Comparison of ENCODE assay signal across 16 cellular contexts in the genomic region with DNA sequence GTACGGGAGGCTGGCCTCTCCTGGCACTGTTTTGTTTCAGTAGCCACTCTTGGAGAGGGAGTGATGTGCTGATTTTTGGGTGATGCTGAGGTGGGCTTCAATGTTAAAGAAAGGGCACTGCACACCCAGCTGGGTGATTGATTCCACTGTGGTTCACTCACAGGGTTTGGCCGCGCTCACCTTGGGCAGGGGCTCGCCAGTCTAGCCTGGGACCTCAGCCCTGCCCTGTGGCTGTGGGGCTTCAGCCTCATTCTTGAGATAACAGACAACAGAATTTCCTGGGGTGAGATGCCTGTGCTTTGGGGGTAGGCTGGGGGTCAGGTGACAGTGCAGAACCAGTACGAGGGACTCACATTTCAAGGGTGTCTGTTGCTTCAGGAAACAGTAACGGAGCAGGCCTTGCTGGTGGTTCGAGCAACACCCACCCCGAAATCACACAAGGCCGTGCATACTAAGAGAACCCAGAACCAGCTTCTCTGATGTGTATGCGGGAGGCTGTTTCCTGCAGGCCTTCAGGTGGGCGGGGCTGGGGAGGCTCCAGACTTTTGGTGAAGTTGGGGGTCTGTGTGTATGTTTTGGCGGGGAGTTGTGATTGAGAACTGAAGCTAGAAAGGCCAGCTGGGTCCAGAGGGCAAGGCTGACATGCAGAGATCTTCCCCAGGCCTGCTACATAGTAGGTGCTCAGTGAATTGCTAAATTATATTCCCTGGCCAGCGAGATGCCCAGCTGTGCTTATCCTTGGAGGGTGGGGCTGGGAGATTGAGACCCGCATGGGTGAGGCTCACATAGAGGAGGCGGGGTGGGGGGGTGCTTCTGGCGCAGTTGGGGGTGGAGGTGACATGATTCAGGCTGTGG. TPM values are rescaled to one million over a fixed set of nuclear protein-coding genes. Genes with fewer than 3 reads are reported as not detected.
DNase-seq lines count a peak whose midpoint lies in the region; ATAC-seq and TF ChIP-seq lines count a peak whose summit lies in the region.
"Had no signal": no experiment of that assay in that cellular context is flagged by ENCODE, and none has a peak within 500 bp of the region (broad histone marks: within the 10 kb centered on the region; RNA-seq: fewer than 3 reads in every experiment).

No MANE protein-coding gene starts in this region.

- CTCF ChIA-PET in MCF 10A (lab: Yijun Ruan, JAX) (interaction anchor here (0.5 to 2.7 kb wide), 10 partner anchors 8 to 407 kb away, joined by 3 to 18 read pairs (median 3); no protein-coding TSS in a partner anchor), T-cell (lab: Charles Lee) (no interaction called here)

- ATAC-seq in T-cell (replicated peaks in 1 of 4) (peak in 2 of 4 experiments; percentile 6 to 17), GM21367 (IDR thresholded peaks at IDR 0.05; ENCODE audit: unreplicated experiment) (no peak)
- ATAC-seq: right cardiac atrium had no signal

- H3K4me3 ChIP-seq in breast epithelium (no peak overlapping the region), tibial nerve (no peak overlapping the region), vagina (no peak overlapping the region)
- H3K4me3 ChIP-seq: tibial artery had no signal

- TF ChIP-seq EP300 in tibial nerve (IDR thresholded peaks at IDR 0.05), result no peak

- H3K9me3 Mint-ChIP-seq in MCF 10A (ENCODE audit: unreplicated experiment) (no peaks in the 10 kb centered on the region), T-cell (no peaks in the 10 kb centered on the region), immature natural killer cell (no peaks in the 10 kb centered on the region)
- H3K9me3 Mint-ChIP-seq: nephron progenitor cell had no signal

- 73 to 78% methylated on average over 14 to 16 of the region's 16 CpGs for WGBS in tibial nerve, 2 donors

- TF ChIP-seq CTCF in MCF 10A (IDR thresholded peaks at IDR 0.05; ENCODE audit: unreplicated experiment), result no peak
- no peak for TF ChIP-seq CTCF in breast epithelium (IDR thresholded peaks at IDR 0.05)
- no peak for TF ChIP-seq CTCF in tibial nerve (IDR thresholded peaks at IDR 0.05)
- TF ChIP-seq CTCF in vagina (IDR thresholded peaks at IDR 0.05), result no peak

- DNase-seq in MCF 10A (ENCODE audit: unreplicated experiment) (no peak), breast epithelium (ENCODE audit: low spot score in 2 of 2) (no peak), T-cell (no peak), immature natural killer cell (no peak), tibial nerve (ENCODE audit: low spot score in 2 of 2) (no peak), activated gamma-delta T cell treated with Interleukin-2 at 50 U/mL for 16 hours (no peak), vagina (ENCODE audit: extremely low spot score in 2 of 2) (no peak)
- DNase-seq: activated effector memory CD4-positive, alpha-beta T cell treated with Interleukin-2 at 50 U/mL for 16 hours; effector CD8-positive, alpha-beta T cell; NCI-H1092; nephron progenitor cell; RPMI8226; stimulated activated CD4-positive, alpha-beta T cell treated with anti-CD3 and anti-CD28 coated beads, Interleukin-1b, Interleukin-23, amount 100 ng/mL, for 48 hours; tibial artery had no signal

- BruUV-seq in MCF 10A (replicated peaks; lab: Mats Ljungman, UMichigan), result no TSS peak

- no peak overlapping the region for H3K27ac ChIP-seq in breast epithelium
- peak overlapping the region; percentile 73 to 91 (median 84) for H3K27ac ChIP-seq in tibial nerve
- no peak overlapping the region for H3K27ac ChIP-seq in vagina

- H3K27me3 Mint-ChIP-seq in MCF 10A (ENCODE audit: insufficient read depth, unreplicated experiment), result no peaks in the 10 kb centered on the region
- H3K27me3 Mint-ChIP-seq in T-cell, result no peaks in the 10 kb centered on the region
- peaks cover 0 to 3% (median 2%) of the 10 kb centered on the region in 3 donors for H3K27me3 Mint-ChIP-seq in immature natural killer cell (ENCODE audit: low read depth in 3 of 3)

- H3K36me3 Mint-ChIP-seq in MCF 10A (ENCODE audit: insufficient read depth, unreplicated experiment) (no peaks in the 10 kb centered on the region), T-cell (no peaks in the 10 kb centered on the region), immature natural killer cell (no peaks in the 10 kb centered on the region)

- intact Hi-C loops in MCF 10A (cut with micrococcal nuclease) (no loop called here), breast epithelium (cut with DNase I; ENCODE audit: low total_unique reads) (no loop called here), vagina (cut with DNase I) (no loop called here)

- peaks cover 11% of the 10 kb centered on the region for H3K4me1 Mint-ChIP-seq in MCF 10A (ENCODE audit: insufficient read depth, unreplicated experiment)
- peaks cover 30 to 35% (median 32%) of the 10 kb centered on the region in 3 donors for H3K4me1 Mint-ChIP-seq in T-cell
- H3K4me1 Mint-ChIP-seq in immature natural killer cell, result peaks cover 11 to 25% of the 10 kb centered on the region in 2 donors

- H3K4me3 Mint-ChIP-seq in MCF 10A (ENCODE audit: unreplicated experiment) (no peak overlapping the region), T-cell (no peak overlapping the region), immature natural killer cell (no peak overlapping the region)
- H3K4me3 Mint-ChIP-seq: nephron progenitor cell had no signal

- TF ChIP-seq POLR2A in breast epithelium (IDR thresholded peaks at IDR 0.05) (no peak), tibial nerve (IDR thresholded peaks at IDR 0.05) (no peak), vagina (IDR thresholded peaks at IDR 0.05) (no peak)

- POLR2A ChIA-PET in MCF 10A (lab: Yijun Ruan, JAX), result interaction anchor here (0.6 to 2.3 kb wide), 5 partner anchors 34 to 256 kb away, joined by 3 to 10 read pairs (median 3); no protein-coding TSS in a partner anchor
- POLR2A ChIA-PET in T-cell (lab: Charles Lee), result interaction anchor here in 1 of 2 donors (0.7 kb wide), 1 partner anchor 17 kb away, joined by 4 read pairs; no protein-coding TSS in a partner anchor

- no peaks in the 10 kb centered on the region for H3K36me3 ChIP-seq in breast epithelium
- peaks cover 0 to 2% (median 0%) of the 10 kb centered on the region in 3 donors for H3K36me3 ChIP-seq in tibial nerve
- no peaks in the 10 kb centered on the region for H3K36me3 ChIP-seq in vagina
- H3K36me3 ChIP-seq: tibial artery had no signal

- H3K27me3 ChIP-seq in breast epithelium (no peaks in the 10 kb centered on the region), tibial nerve (no peaks in the 10 kb centered on the region), vagina (no peaks in the 10 kb centered on the region)
- H3K27me3 ChIP-seq: tibial artery had no signal

- no peaks in the 10 kb centered on the region for H3K9me3 ChIP-seq in breast epithelium
- H3K9me3 ChIP-seq in tibial nerve, result no peaks in the 10 kb centered on the region
- H3K9me3 ChIP-seq in vagina, result no peaks in the 10 kb centered on the region
- H3K9me3 ChIP-seq: tibial artery had no signal

- no peaks in the 10 kb centered on the region for H3K4me1 ChIP-seq in breast epithelium
- H3K4me1 ChIP-seq in tibial nerve, result peaks cover 0 to 74% (median 20%) of the 10 kb centered on the region in 4 donors
- peaks cover 19% of the 10 kb centered on the region for H3K4me1 ChIP-seq in vagina

- H3K27ac Mint-ChIP-seq in MCF 10A (ENCODE audit: low read depth, unreplicated experiment) (peak overlapping the region; percentile 92), T-cell (peak overlapping the region; percentile 76 to 87), immature natural killer cell (peak overlapping the region in 5 of 6 donors; percentile 25 to 74 (median 59))
- H3K27ac Mint-ChIP-seq: nephron progenitor cell had no signal

RNA-seq across cellular contexts. Expression of a gene that starts 21.0 kb away (rescaled TPM):
- 42.3 and 48.6 TPM in 2 replicates for total RNA-seq in MCF 10A (2022)
- total RNA-seq in breast epithelium, result 10 to 100 TPM in 1 of 3 donors, 1 to 10 TPM in 2; 4.2 to 19.0 (median 6.9) TPM
- 1 to 10 TPM in 4 of 5 donors, under 1 TPM in 1; 0.63 to 4.3 (median 2.5) TPM for total RNA-seq in T-cell
- 1 to 10 TPM in 2 of 3 donors, not detected in 1; 1.5 to 2.7 TPM for polyA plus RNA-seq in immature natural killer cell
- total RNA-seq in tibial nerve, result 10 to 100 TPM; 13.8 to 39.0 (median 23.0) TPM
- 8.6 TPM for total RNA-seq in vagina

Comparison
In these comparisons a context has a peak if more than half of its experiments do, and no peak if none do; other contexts are left out.
1. H3K27ac ChIP-seq: peak in tibial nerve (4 of 4); none in breast epithelium (0 of 2) and vagina (single experiment).
2. Peak in every context shown above with its lines, with median percentiles within 50 percentile points of each other: H3K27ac Mint-ChIP-seq.